In the genomic region with DNA sequence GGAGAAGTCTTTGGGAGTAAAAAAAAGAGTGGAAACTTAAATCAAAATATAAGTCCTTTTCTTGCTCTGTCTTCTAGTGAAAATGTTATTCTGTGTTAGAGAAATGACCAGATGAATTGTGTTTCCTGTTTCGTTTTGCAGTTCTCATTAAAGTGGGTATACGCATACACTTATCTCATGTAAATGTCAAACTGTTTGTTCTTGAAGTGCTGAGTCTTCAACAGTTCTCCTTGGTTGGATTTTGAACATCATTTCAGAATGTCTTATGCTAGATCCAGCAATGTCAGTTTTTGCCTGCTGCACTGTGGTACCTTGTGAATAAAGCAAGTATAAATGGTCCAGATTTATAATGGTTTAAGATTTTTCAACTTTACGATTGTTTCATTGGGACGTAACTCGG, we compare ENCODE assay signal across 12 cellular contexts.
DNase-seq lines count a peak whose midpoint lies in the region; ATAC-seq and TF ChIP-seq lines count a peak whose summit lies in the region.
"Had no signal": no experiment of that assay in that cellular context is flagged by ENCODE, and none has a peak within 500 bp of the region (broad histone marks: within the 10 kb centered on the region; RNA-seq: fewer than 3 reads in every experiment).

No MANE protein-coding gene starts in this region.

- H2BK15ac ChIP-seq in mesendoderm (replicated peaks; ENCODE audit: low read depth) = no peak overlapping the region

- H3K4me3 ChIP-seq in mesendoderm (ENCODE audit: low read length) = no peak overlapping the region
- no peak overlapping the region for H3K4me3 ChIP-seq in PC-3 (ENCODE audit: low read length)
- no peak overlapping the region for H3K4me3 ChIP-seq in endodermal cell (ENCODE audit: low read length)

- peaks cover 7% of the 10 kb centered on the region for H3K79me1 ChIP-seq in mesendoderm (ENCODE audit: low read length)

- H3K23ac ChIP-seq in mesendoderm (ENCODE audit: low read length) = no peak overlapping the region

- H3K4ac ChIP-seq in mesendoderm (ENCODE audit: low read depth, low read length) = no peak overlapping the region

- no peak overlapping the region for H2BK120ac ChIP-seq in mesendoderm (ENCODE audit: low read depth, low read length)

- no peak overlapping the region for H3K56ac ChIP-seq in mesendoderm (ENCODE audit: low read length)

- no peak overlapping the region for H4K5ac ChIP-seq in mesendoderm (ENCODE audit: low read length)

- H3K36me3 ChIP-seq in mesendoderm (ENCODE audit: control insufficient read depth, insufficient read depth, low read length) (no peaks in the 10 kb centered on the region), PC-3 (ENCODE audit: low read depth, low read length) (peaks cover 10% of the 10 kb centered on the region), endodermal cell (ENCODE audit: control insufficient read depth, insufficient read depth, low read length) (peaks cover 30% of the 10 kb centered on the region)

- peaks cover 13% of the 10 kb centered on the region for H3K27me3 Mint-ChIP-seq in endodermal cell (ENCODE audit: insufficient read depth)
- H3K27me3 Mint-ChIP-seq: activated CD4-positive, alpha-beta memory T cell treated with anti-CD3 and anti-CD28 coated beads, Interleukin-2, amount 10 ng/mL, durations not matched to agents 7 days and 5 days had no signal

- no peak overlapping the region for H2AFZ ChIP-seq in PC-3 (ENCODE audit: low read length)

- H3K27me3 ChIP-seq in mesendoderm (ENCODE audit: insufficient read depth, low read length, poor library complexity) (no peaks in the 10 kb centered on the region), PC-3 (ENCODE audit: low read length) (no peaks in the 10 kb centered on the region), endodermal cell (ENCODE audit: control insufficient read depth, insufficient read depth, low read length, poor library complexity, severe bottlenecking) (no peaks in the 10 kb centered on the region)

- POLR2A ChIA-PET in PC-3 (lab: Charles Lee; ENCODE audit: unreplicated experiment) = no interaction called here

- BruUV-seq in PC-3 (replicated peaks; lab: Mats Ljungman, UMichigan) = no TSS peak

- ATAC-seq in GM18502 (IDR thresholded peaks at IDR 0.05; ENCODE audit: poor library complexity, unreplicated experiment) = peak; percentile 51
- ATAC-seq in GM21515 (IDR thresholded peaks at IDR 0.05; ENCODE audit: unreplicated experiment) = peak; percentile 42
- ATAC-seq in HG03558 (IDR thresholded peaks at IDR 0.05; ENCODE audit: extremely low read depth, unreplicated experiment) = peak; percentile 28
- no peak for ATAC-seq in PC-3
- ATAC-seq in GM21717 (IDR thresholded peaks at IDR 0.05; ENCODE audit: unreplicated experiment) = no peak
- ATAC-seq in HG03442 (IDR thresholded peaks at IDR 0.05; ENCODE audit: unreplicated experiment) = no peak

- H4K8ac ChIP-seq in mesendoderm (ENCODE audit: low read depth, low read length) = peak overlapping the region; percentile 76

- H3K79me2 ChIP-seq in mesendoderm (ENCODE audit: control insufficient read depth, insufficient read depth, low read length) (peaks cover 28% of the 10 kb centered on the region), PC-3 (ENCODE audit: low read length) (peaks cover 76% of the 10 kb centered on the region)

- H3K4me2 ChIP-seq in mesendoderm (ENCODE audit: low read length) = no peak overlapping the region
- no peak overlapping the region for H3K4me2 ChIP-seq in PC-3 (ENCODE audit: low read length)

- CTCF ChIA-PET in PC-3 (lab: Charles Lee) = no interaction called here

- no peak overlapping the region for H3K4me3 Mint-ChIP-seq in endodermal cell
- H3K4me3 Mint-ChIP-seq: activated CD4-positive, alpha-beta memory T cell treated with anti-CD3 and anti-CD28 coated beads, Interleukin-2, amount 10 ng/mL, durations not matched to agents 7 days and 5 days had no signal

- peaks cover 22% of the 10 kb centered on the region for H3K36me3 Mint-ChIP-seq in endodermal cell (ENCODE audit: low read depth)

- H3F3A ChIP-seq in PC-3 (ENCODE audit: low read length, unreplicated experiment) = peaks cover 25% of the 10 kb centered on the region

- no peaks in the 10 kb centered on the region for H4K20me1 ChIP-seq in PC-3 (ENCODE audit: low read length)

- H3K4me1 Mint-ChIP-seq in endodermal cell = peaks cover 54% of the 10 kb centered on the region

- H3K9me2 ChIP-seq in PC-3 (replicated peaks; ENCODE audit: low read length) = no peaks in the 10 kb centered on the region

- H3K4me1 ChIP-seq in mesendoderm (ENCODE audit: control insufficient read depth, low read depth, low read length) (peaks cover 8% of the 10 kb centered on the region), PC-3 (ENCODE audit: insufficient read depth, low read length) (peaks cover 44% of the 10 kb centered on the region), endodermal cell (ENCODE audit: control insufficient read depth, insufficient read depth, low read length) (peaks cover 12% of the 10 kb centered on the region)

- no peak overlapping the region for H2BK5ac ChIP-seq in mesendoderm (ENCODE audit: low read length)

- intact Hi-C loops in PC-3 (cut with micrococcal nuclease) = no loop called here

- TF ChIP-seq CTCF in PC-3 (conservative IDR thresholded peaks at IDR 0.05; ENCODE audit: low read depth, low read length) = no peak
- no peak for TF ChIP-seq CTCF in endodermal cell (conservative IDR thresholded peaks at IDR 0.05)

- H3K9me3 ChIP-seq in PC-3 (ENCODE audit: low read length) (0 out of 2 replicates have a peak, but pooled peaks cover 5% of the 10 kb centered on the region), endodermal cell (ENCODE audit: control insufficient read depth, low read length) (peaks cover 7% of the 10 kb centered on the region)

- no peak overlapping the region for H3K27ac Mint-ChIP-seq in endodermal cell
- H3K27ac Mint-ChIP-seq: activated CD4-positive, alpha-beta memory T cell treated with anti-CD3 and anti-CD28 coated beads, Interleukin-2, amount 10 ng/mL, durations not matched to agents 7 days and 5 days had no signal

- no peak for DNase-seq in mesendoderm
- no peak for DNase-seq in PC-3
- DNase-seq in endodermal cell = no peak
- DNase-seq: activated CD4-positive, alpha-beta memory T cell treated with anti-CD3 and anti-CD28 coated beads, Interleukin-2, amount 10 ng/mL, durations not matched to agents 7 days and 5 days; NCI-H2029 treated with DMSO at 0.1 percent for 48 hours; posterior cingulate gyrus; SIG-M5 had no signal

- no peaks in the 10 kb centered on the region for H3K9me3 Mint-ChIP-seq in endodermal cell
- H3K9me3 Mint-ChIP-seq: activated CD4-positive, alpha-beta memory T cell treated with anti-CD3 and anti-CD28 coated beads, Interleukin-2, amount 10 ng/mL, durations not matched to agents 7 days and 5 days had no signal

- no peak overlapping the region for H3K9ac ChIP-seq in mesendoderm (ENCODE audit: low read length)
- no peak overlapping the region for H3K9ac ChIP-seq in PC-3 (ENCODE audit: low read length)
- H3K9ac ChIP-seq in endodermal cell (ENCODE audit: extremely low read depth, low read length, poor library complexity, severe bottlenecking) = no peak overlapping the region

- no peak overlapping the region for H2AK5ac ChIP-seq in mesendoderm (ENCODE audit: low read length)

- H3K18ac ChIP-seq in mesendoderm (ENCODE audit: low read length) = no peak overlapping the region

- WGBS in mesendoderm (ENCODE audit: extremely low coverage, insufficient coverage, low lambda C conversion rate) = no CpG with 5 or more reads among the region's 5 CpGs
- 91 to 93% methylated on average over 5 of the region's 5 CpGs for WGBS in endodermal cell (ENCODE audit: insufficient coverage in 1 of 2, insufficient read length in 1 of 2), 2 experiments

- H3K27ac ChIP-seq in mesendoderm (ENCODE audit: low read depth, low read length) (no peak overlapping the region), PC-3 (ENCODE audit: low read length) (no peak overlapping the region), endodermal cell (ENCODE audit: low read depth, low read length) (no peak overlapping the region)

Comparison
In these comparisons a context has a peak if more than half of its experiments do, and no peak if none do; other contexts are left out.
1. ATAC-seq: peak in GM18502 (single experiment), GM21515 (single experiment) and HG03558 (single experiment); none in PC-3 (single experiment), GM21717 (single experiment) and HG03442 (single experiment).